Comparison of ENCODE assay signal across 8 cellular contexts in the genomic region with DNA sequence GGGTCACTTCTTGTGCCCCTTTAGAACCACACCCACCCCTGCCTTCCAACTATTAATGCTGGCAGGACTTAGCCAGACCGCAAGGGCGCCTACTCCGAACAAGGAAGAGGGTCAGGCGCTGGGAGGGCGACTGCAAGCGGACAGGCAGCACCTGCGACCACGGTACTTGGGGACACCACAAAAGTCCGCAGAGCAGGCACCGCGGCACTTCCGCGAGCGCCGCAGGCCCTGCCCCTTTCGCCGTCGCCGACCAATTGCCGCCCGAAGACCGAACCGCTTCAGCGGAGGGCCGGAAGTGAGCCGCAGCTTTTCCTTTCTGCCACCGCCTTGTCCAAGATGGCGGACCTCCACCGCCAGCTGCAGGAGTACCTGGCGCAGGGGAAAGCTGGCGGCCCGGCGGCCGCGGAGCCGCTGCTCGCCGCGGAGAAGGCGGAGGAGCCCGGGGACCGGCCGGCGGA.
DNase-seq lines count a peak whose midpoint lies in the region; ATAC-seq and TF ChIP-seq lines count a peak whose summit lies in the region.

A gene with protein sequence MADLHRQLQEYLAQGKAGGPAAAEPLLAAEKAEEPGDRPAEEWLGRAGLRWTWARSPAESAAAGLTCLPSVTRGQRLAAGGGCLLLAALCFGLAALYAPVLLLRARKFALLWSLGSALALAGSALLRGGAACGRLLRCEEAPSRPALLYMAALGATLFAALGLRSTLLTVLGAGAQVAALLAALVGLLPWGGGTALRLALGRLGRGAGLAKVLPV (plus strand): TSS at position 305 of the 458 bp plus-strand sequence. CDS start 32 bp downstream, at position 337.

- DNase-seq in DMS53 (lab: John Stamatoyannopoulos, UW) (peak; percentile 98), OCI-M1 (lab: John Stamatoyannopoulos, UW) (peak; percentile 95), activated T-cell treated with anti-CD3 and anti-CD28 coated beads for 48 hours (ENCODE audit: low read depth) (peak; percentile 90), erythroblast (lab: John Stamatoyannopoulos, UW) (peak; percentile 95 to 96)
- peak; percentile 80 to 81 for DNase-seq in stimulated activated CD8-positive, alpha-beta memory T cell treated with anti-CD3 and anti-CD28 coated beads, Interleukin-4, amount 100 ng/mL, for 4 hours (ENCODE audit: low read depth in 2 of 2, low spot score in 1 of 2)

- peak; percentile 99 for TF ChIP-seq POLR2A in erythroblast (IDR thresholded peaks at IDR 0.05; ENCODE audit: low read length)

- no peaks in the 10 kb centered on the region for H3K9me3 ChIP-seq in mucosa of stomach (ENCODE audit: control insufficient read depth, low read length)

- H3K4me3 ChIP-seq in mucosa of stomach (ENCODE audit: low read length), result peak within 1 kb of the TSS; percentile 68

- H3K27me3 ChIP-seq in mucosa of stomach (ENCODE audit: control insufficient read depth, insufficient read depth, low read length), result no peaks in the 10 kb centered on the region

- no peak for TF ChIP-seq RAD21 in Ishikawa (IDR thresholded peaks at IDR 0.05; ENCODE audit: low read depth)

- H3K4me1 ChIP-seq in mucosa of stomach (ENCODE audit: control insufficient read depth, insufficient read depth, low read length), result peaks cover 31% of the 10 kb centered on the region

- TF ChIP-seq EP300 in Ishikawa (IDR thresholded peaks at IDR 0.05; ENCODE audit: borderline replicate concordance), result 0 out of 2 replicates have a peak, but pooled peaks have one; percentile 11

- ATAC-seq in GM21717 (IDR thresholded peaks at IDR 0.05; ENCODE audit: unreplicated experiment), result peak; percentile 76

- H3K36me3 ChIP-seq in mucosa of stomach (ENCODE audit: control insufficient read depth, insufficient read depth, low read length), result no peaks in the 10 kb centered on the region

- H3K9ac ChIP-seq in mucosa of stomach (ENCODE audit: low read length), result peak within 1 kb of the TSS; percentile 85

TF ChIP-seq in Ishikawa, 13 proteins besides CTCF, POLR2A, EP300 and RAD21:
- TF ChIP-seq TEAD4 (IDR thresholded peaks at IDR 0.05) (no peak; the same call in 1 of the 2 replicates), TAF1 (IDR thresholded peaks at IDR 0.05; ENCODE audit: low read depth) (peak; percentile 97), NFIC (IDR thresholded peaks at IDR 0.05) (no peak), TCF12 (IDR thresholded peaks at IDR 0.05; ENCODE audit: low read depth) (peak; percentile 63), YY1 (IDR thresholded peaks at IDR 0.05; ENCODE audit: low read depth) (peak; percentile 96)

Comparison
In these comparisons a context has a peak if more than half of its experiments do, and no peak if none do; other contexts are left out.
1. Peak in every context shown above with its lines: DNase-seq, ATAC-seq and H3K4me3 ChIP-seq.